Comparison of ENCODE assay signal across 22 cellular contexts in genomic region chr21:35332841-35333426, GRCh38.
DNase-seq lines count a peak whose midpoint lies in the region; ATAC-seq and TF ChIP-seq lines count a peak whose summit lies in the region.
"Had no signal": no experiment of that assay in that cellular context is flagged by ENCODE, and none has a peak within 500 bp of the region (broad histone marks: within the 10 kb centered on the region; RNA-seq: fewer than 3 reads in every experiment).

No MANE protein-coding gene starts in this region.

- no peaks in the 10 kb centered on the region for H3K27me3 Mint-ChIP-seq in activated T-cell treated with anti-CD3 and anti-CD28 coated beads, Interleukin-2, amount 50 U/mL, for 72 hours (ENCODE audit: low read depth)
- H3K27me3 Mint-ChIP-seq in activated T-helper 17 cell treated with anti-CD3 and anti-CD28 coated beads, Interleukin-2, amount 50 U/mL, for 72 hours = no peaks in the 10 kb centered on the region
- H3K27me3 Mint-ChIP-seq in endothelial cell (ENCODE audit: unreplicated experiment) = no peaks in the 10 kb centered on the region
- H3K27me3 Mint-ChIP-seq: CD4-positive, CD25-positive, alpha-beta regulatory T cell had no signal

- H3K9me3 ChIP-seq in DND-41 (ENCODE audit: insufficient read depth, low read length, severe bottlenecking) (no peaks in the 10 kb centered on the region), right lobe of liver (no peaks in the 10 kb centered on the region)
- H3K9me3 ChIP-seq: BE2C had no signal

- peaks cover 50% of the 10 kb centered on the region for H3K4me1 Mint-ChIP-seq in activated T-cell treated with anti-CD3 and anti-CD28 coated beads, Interleukin-2, amount 50 U/mL, for 72 hours (ENCODE audit: low read depth)
- H3K4me1 Mint-ChIP-seq in activated T-helper 17 cell treated with anti-CD3 and anti-CD28 coated beads, Interleukin-2, amount 50 U/mL, for 72 hours = peaks cover 18% of the 10 kb centered on the region
- peaks cover 22% of the 10 kb centered on the region for H3K4me1 Mint-ChIP-seq in endothelial cell (ENCODE audit: unreplicated experiment)
- H3K4me1 Mint-ChIP-seq: CD14-positive monocyte; CD4-positive, alpha-beta memory T cell; CD4-positive, CD25-positive, alpha-beta regulatory T cell; CD8-positive, alpha-beta memory T cell had no signal

- no peak for DNase-seq in activated T-cell treated with anti-CD3 and anti-CD28 coated beads, Interleukin-2, amount 50 U/mL, for 72 hours
- no peak for DNase-seq in activated T-cell treated with anti-CD3 and anti-CD28 coated beads, Interleukin-2, amount 50 U/mL, for 48 hours
- DNase-seq in DND-41 (peak; percentile 36), endothelial cell (ENCODE audit: low spot score) (peak; percentile 12), right lobe of liver (no peak)
- DNase-seq: 8988T; ACHN; BE2C; C1 segment of cervical spinal cord; CD4-positive, alpha-beta memory T cell; CD4-positive, CD25-positive, alpha-beta regulatory T cell; CD8-positive, alpha-beta memory T cell; DMS 273 treated with DMSO at 0.1 percent for 48 hours; DMS153; DMS53; DMS79; GF-D8 had no signal

- no peak overlapping the region for H3K4me3 ChIP-seq in DND-41 (ENCODE audit: low read depth in 1 of 2, low read length in 2 of 2)
- no peak overlapping the region for H3K4me3 ChIP-seq in right lobe of liver
- H3K4me3 ChIP-seq: BLaER1 had no signal

- H3K4me2 ChIP-seq in DND-41 (ENCODE audit: insufficient read depth, low read length) = no peak overlapping the region
- H3K4me2 ChIP-seq: BLaER1 had no signal

- H3K36me3 ChIP-seq in DND-41 (ENCODE audit: insufficient read depth, low read length) = no peaks in the 10 kb centered on the region
- H3K36me3 ChIP-seq in right lobe of liver = no peaks in the 10 kb centered on the region
- H3K36me3 ChIP-seq: BE2C, BLaER1 had no signal

- peaks cover 4 to 6% of the 10 kb centered on the region in 2 donors for H3K36me3 Mint-ChIP-seq in activated T-cell treated with anti-CD3 and anti-CD28 coated beads, Interleukin-2, amount 50 U/mL, for 72 hours (ENCODE audit: insufficient read depth in 2 of 2)
- no peaks in the 10 kb centered on the region for H3K36me3 Mint-ChIP-seq in activated T-helper 17 cell treated with anti-CD3 and anti-CD28 coated beads, Interleukin-2, amount 50 U/mL, for 72 hours (ENCODE audit: low read depth)
- H3K36me3 Mint-ChIP-seq in endothelial cell (ENCODE audit: low read depth, unreplicated experiment) = no peaks in the 10 kb centered on the region
- H3K36me3 Mint-ChIP-seq: CD14-positive monocyte; CD4-positive, alpha-beta memory T cell had no signal

- no peak overlapping the region for H3K27ac Mint-ChIP-seq in activated T-cell treated with anti-CD3 and anti-CD28 coated beads, Interleukin-2, amount 50 U/mL, for 72 hours
- H3K27ac Mint-ChIP-seq in activated T-helper 17 cell treated with anti-CD3 and anti-CD28 coated beads, Interleukin-2, amount 50 U/mL, for 72 hours = no peak overlapping the region
- peak overlapping the region; percentile 91 for H3K27ac Mint-ChIP-seq in endothelial cell (ENCODE audit: unreplicated experiment)
- H3K27ac Mint-ChIP-seq: CD14-positive monocyte; CD4-positive, alpha-beta memory T cell; CD4-positive, CD25-positive, alpha-beta regulatory T cell had no signal

- no peak for TF ChIP-seq CTCF in DND-41 (IDR thresholded peaks at IDR 0.05; ENCODE audit: borderline replicate concordance, extremely low read depth, low read length, poor library complexity, severe bottlenecking)
- no peak for TF ChIP-seq CTCF in endothelial cell (IDR thresholded peaks at IDR 0.05; ENCODE audit: unreplicated experiment)
- TF ChIP-seq CTCF in right lobe of liver (IDR thresholded peaks at IDR 0.05) = no peak

- H3K4me1 ChIP-seq in DND-41 (ENCODE audit: insufficient read depth, low read length) (peaks cover 26% of the 10 kb centered on the region), right lobe of liver (no peaks in the 10 kb centered on the region)
- H3K4me1 ChIP-seq: BE2C, BLaER1 had no signal

- 57% methylated on average over 5 of the region's 5 CpGs for WGBS in right lobe of liver (ENCODE audit: insufficient coverage, low coverage, low lambda C conversion rate, missing lambda C conversion rate)

- peak; percentile 52 for ATAC-seq in activated T-cell treated with anti-CD3 and anti-CD28 coated beads, Interleukin-2, amount 50 U/mL, for 72 hours (replicated peaks in 1 of 2)
- ATAC-seq in DND-41 (ENCODE audit: insufficient read depth, low read depth) = peak; percentile 84
- peak; percentile 31 for ATAC-seq in activated T-helper 17 cell treated with anti-CD3 and anti-CD28 coated beads, Interleukin-2, amount 50 U/mL, for 72 hours (replicated peaks)
- no peak for ATAC-seq in right lobe of liver
- no peak for ATAC-seq in GM21619 (IDR thresholded peaks at IDR 0.05; ENCODE audit: unreplicated experiment)
- no peak for ATAC-seq in HG03354 (IDR thresholded peaks at IDR 0.05; ENCODE audit: poor library complexity, severe bottlenecking, unreplicated experiment)

- no peaks in the 10 kb centered on the region for H3K27me3 ChIP-seq in DND-41 (ENCODE audit: insufficient read depth, low read length, poor library complexity)
- no peaks in the 10 kb centered on the region for H3K27me3 ChIP-seq in right lobe of liver
- H3K27me3 ChIP-seq: BE2C, BLaER1 had no signal

- no peak overlapping the region for H3K4me3 Mint-ChIP-seq in activated T-cell treated with anti-CD3 and anti-CD28 coated beads, Interleukin-2, amount 50 U/mL, for 72 hours
- no peak overlapping the region for H3K4me3 Mint-ChIP-seq in activated T-helper 17 cell treated with anti-CD3 and anti-CD28 coated beads, Interleukin-2, amount 50 U/mL, for 72 hours
- peak overlapping the region; percentile 10 for H3K4me3 Mint-ChIP-seq in endothelial cell (ENCODE audit: unreplicated experiment)
- H3K4me3 Mint-ChIP-seq: CD14-positive monocyte; CD4-positive, alpha-beta memory T cell; CD4-positive, CD25-positive, alpha-beta regulatory T cell; CD8-positive, alpha-beta memory T cell had no signal

- peaks cover 2 to 10% of the 10 kb centered on the region in 2 donors for H3K9me3 Mint-ChIP-seq in activated T-cell treated with anti-CD3 and anti-CD28 coated beads, Interleukin-2, amount 50 U/mL, for 72 hours
- H3K9me3 Mint-ChIP-seq in activated T-helper 17 cell treated with anti-CD3 and anti-CD28 coated beads, Interleukin-2, amount 50 U/mL, for 72 hours = no peaks in the 10 kb centered on the region
- H3K9me3 Mint-ChIP-seq in endothelial cell (ENCODE audit: unreplicated experiment) = no peaks in the 10 kb centered on the region

- intact Hi-C loops in right lobe of liver (cut with DNase I) = loop anchor here in 1 of 2 donors (10.0 kb wide), 1 partner anchor 58 kb away; no protein-coding TSS in a partner anchor

- TF ChIP-seq POLR2A in right lobe of liver (IDR thresholded peaks at IDR 0.05) = no peak

- no peaks in the 10 kb centered on the region for H4K20me1 ChIP-seq in DND-41 (ENCODE audit: insufficient read depth, low read length)
- H4K20me1 ChIP-seq: BLaER1 had no signal

- no peaks in the 10 kb centered on the region for H3K79me2 ChIP-seq in DND-41 (ENCODE audit: insufficient read depth, low read length)

- no peak overlapping the region for H3K9ac ChIP-seq in DND-41 (ENCODE audit: low read depth, low read length)
- H3K9ac ChIP-seq: BLaER1 had no signal

- no peak overlapping the region for H2AFZ ChIP-seq in DND-41 (ENCODE audit: low read depth, low read length)

- H3K27ac ChIP-seq in DND-41 (ENCODE audit: low read length) = no peak overlapping the region
- no peak overlapping the region for H3K27ac ChIP-seq in right lobe of liver
- H3K27ac ChIP-seq: BLaER1 had no signal

Comparison
In these comparisons a context has a peak if more than half of its experiments do, and no peak if none do; other contexts are left out.
1. ATAC-seq: peak in activated T-cell treated with anti-CD3 and anti-CD28 coated beads, Interleukin-2, amount 50 U/mL, for 72 hours (2 of 2), DND-41 (single experiment) and activated T-helper 17 cell treated with anti-CD3 and anti-CD28 coated beads, Interleukin-2, amount 50 U/mL, for 72 hours (single experiment); none in right lobe of liver (0 of 4), GM21619 (single experiment) and HG03354 (single experiment).
2. DNase-seq: peak in DND-41 (single experiment) and endothelial cell (single experiment); none in activated T-cell treated with anti-CD3 and anti-CD28 coated beads, Interleukin-2, amount 50 U/mL, for 72 hours (0 of 2), activated T-cell treated with anti-CD3 and anti-CD28 coated beads, Interleukin-2, amount 50 U/mL, for 48 hours (0 of 2) and right lobe of liver (0 of 3).